2 cellular contexts compared by ENCODE assay signal in the genomic region with DNA sequence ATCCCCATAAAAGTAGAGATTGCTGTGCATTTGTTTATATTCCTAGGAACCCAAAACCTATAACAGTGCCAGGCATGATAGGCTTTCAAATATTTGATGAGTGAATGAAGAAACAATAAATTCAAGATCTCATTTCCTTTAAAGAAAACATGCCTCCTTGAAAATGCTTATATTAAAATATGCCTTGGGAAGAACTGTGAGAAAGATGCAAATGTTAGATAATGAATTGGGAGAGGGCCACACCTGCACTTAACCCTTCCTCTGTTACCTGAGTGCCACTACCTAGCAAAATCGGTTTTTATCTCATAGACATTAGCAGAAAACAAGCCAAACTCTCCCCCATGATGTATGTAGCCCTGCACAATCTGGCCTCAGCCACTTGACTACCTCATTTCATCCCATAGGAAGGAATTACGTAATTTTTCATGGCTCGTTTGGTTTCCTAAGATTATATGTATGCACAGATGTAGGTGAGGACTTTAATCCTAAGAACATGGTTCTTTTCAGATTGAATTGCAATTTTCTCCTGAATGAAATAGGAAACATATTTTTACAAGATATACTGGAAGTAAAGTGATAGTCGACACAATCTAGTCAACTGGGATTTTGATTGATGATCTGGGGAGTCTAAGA.
TF ChIP-seq lines count a peak whose summit lies in the region.

No MANE protein-coding gene starts in this region.

TF ChIP-seq in IMR-90, 13 proteins besides CTCF, POLR2A, EP300 and RAD21:
- peak; percentile 21; the same call in 1 of the 2 replicates for TF ChIP-seq CEBPB (IDR thresholded peaks at IDR 0.05; ENCODE audit: low read depth, low read length)
- no peak for TF ChIP-seq FOS (IDR thresholded peaks at IDR 0.05; ENCODE audit: low read depth, low read length)

TF ChIP-seq in WTC11, 78 proteins besides CTCF, POLR2A, EP300 and RAD21:
- no peak for TF ChIP-seq SMAD3 (CRISPR knock-in tag; IDR thresholded peaks at IDR 0.05; ENCODE audit: borderline replicate concordance)
- TF ChIP-seq ZNF671 (CRISPR knock-in tag; IDR thresholded peaks at IDR 0.05), result no peak
- TF ChIP-seq, protein P1, sequence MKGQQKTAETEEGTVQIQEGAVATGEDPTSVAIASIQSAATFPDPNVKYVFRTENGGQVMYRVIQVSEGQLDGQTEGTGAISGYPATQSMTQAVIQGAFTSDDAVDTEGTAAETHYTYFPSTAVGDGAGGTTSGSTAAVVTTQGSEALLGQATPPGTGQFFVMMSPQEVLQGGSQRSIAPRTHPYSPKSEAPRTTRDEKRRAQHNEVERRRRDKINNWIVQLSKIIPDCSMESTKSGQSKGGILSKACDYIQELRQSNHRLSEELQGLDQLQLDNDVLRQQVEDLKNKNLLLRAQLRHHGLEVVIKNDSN (CRISPR knock-in tag; IDR thresholded peaks at IDR 0.05), result no peak
- TF ChIP-seq CREM (CRISPR knock-in tag; IDR thresholded peaks at IDR 0.05), result no peak
- TF ChIP-seq FOXJ3 (CRISPR knock-in tag; IDR thresholded peaks at IDR 0.05; ENCODE audit: borderline replicate concordance), result no peak
- no peak for TF ChIP-seq ZBTB21 (CRISPR knock-in tag; IDR thresholded peaks at IDR 0.05; ENCODE audit: borderline replicate concordance)
- no peak for TF ChIP-seq MYBL2 (CRISPR knock-in tag; IDR thresholded peaks at IDR 0.05)
- TF ChIP-seq IRF2 (CRISPR knock-in tag; IDR thresholded peaks at IDR 0.05; ENCODE audit: borderline replicate concordance, low read depth), result no peak
- no peak for TF ChIP-seq ZNF138 (CRISPR knock-in tag; conservative IDR thresholded peaks at IDR 0.05)
- TF ChIP-seq, protein P2, sequence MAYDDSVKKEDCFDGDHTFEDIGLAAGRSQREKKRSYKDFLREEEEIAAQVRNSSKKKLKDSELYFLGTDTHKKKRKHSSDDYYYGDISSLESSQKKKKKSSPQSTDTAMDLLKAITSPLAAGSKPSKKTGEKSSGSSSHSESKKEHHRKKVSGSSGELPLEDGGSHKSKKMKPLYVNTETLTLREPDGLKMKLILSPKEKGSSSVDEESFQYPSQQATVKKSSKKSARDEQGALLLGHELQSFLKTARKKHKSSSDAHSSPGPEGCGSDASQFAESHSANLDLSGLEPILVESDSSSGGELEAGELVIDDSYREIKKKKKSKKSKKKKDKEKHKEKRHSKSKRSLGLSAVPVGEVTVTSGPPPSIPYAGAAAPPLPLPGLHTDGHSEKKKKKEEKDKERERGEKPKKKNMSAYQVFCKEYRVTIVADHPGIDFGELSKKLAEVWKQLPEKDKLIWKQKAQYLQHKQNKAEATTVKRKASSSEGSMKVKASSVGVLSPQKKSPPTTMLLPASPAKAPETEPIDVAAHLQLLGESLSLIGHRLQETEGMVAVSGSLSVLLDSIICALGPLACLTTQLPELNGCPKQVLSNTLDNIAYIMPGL (CRISPR knock-in tag; IDR thresholded peaks at IDR 0.05), result no peak
- no peak for TF ChIP-seq NFATC4 (CRISPR knock-in tag; IDR thresholded peaks at IDR 0.05)
- TF ChIP-seq, protein P3, sequence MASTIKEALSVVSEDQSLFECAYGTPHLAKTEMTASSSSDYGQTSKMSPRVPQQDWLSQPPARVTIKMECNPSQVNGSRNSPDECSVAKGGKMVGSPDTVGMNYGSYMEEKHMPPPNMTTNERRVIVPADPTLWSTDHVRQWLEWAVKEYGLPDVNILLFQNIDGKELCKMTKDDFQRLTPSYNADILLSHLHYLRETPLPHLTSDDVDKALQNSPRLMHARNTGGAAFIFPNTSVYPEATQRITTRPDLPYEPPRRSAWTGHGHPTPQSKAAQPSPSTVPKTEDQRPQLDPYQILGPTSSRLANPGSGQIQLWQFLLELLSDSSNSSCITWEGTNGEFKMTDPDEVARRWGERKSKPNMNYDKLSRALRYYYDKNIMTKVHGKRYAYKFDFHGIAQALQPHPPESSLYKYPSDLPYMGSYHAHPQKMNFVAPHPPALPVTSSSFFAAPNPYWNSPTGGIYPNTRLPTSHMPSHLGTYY (CRISPR knock-in tag; IDR thresholded peaks at IDR 0.05), result no peak
